8 cellular contexts compared by ENCODE assay signal in the genomic region with DNA sequence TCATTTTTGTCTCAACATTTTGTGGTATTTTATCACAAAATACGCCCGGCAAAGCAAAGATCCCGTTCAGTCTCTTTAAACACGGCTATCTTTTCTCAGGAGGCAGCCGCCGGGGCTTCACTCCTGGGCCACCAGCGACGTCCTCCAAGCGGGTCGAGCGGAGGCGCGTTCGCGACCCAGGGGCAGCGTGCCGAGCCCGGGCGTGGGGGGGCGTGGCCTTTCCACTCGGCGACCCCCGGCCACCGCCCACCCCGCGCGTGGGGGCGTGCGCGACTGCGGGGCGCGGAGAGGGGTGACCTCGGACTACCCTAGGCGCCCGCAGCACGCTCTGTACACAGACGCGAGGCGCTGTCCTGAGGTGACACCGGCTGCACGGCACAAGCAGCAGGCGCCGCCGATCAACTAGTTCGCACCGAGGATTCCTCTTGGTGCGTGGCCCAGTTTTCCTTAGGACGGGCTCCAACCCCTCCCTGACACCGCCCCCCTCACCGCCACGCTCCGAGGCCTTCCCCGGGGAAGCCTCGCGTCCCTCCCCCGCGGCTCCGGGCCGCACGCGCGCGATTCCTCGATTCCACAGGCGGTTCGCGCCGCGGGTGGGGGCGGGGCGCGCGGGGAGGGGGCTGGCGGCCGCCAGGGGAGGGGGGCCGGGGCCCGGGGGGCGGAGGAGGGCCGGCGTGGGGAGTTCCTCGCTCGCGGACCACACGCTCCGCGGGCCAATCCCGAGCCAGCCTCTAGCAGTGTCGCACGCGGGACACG. TPM values are rescaled to one million over a fixed set of nuclear protein-coding genes. Genes with fewer than 3 reads are reported as not detected.
DNase-seq lines count a peak whose midpoint lies in the region; ATAC-seq and TF ChIP-seq lines count a peak whose summit lies in the region.

No MANE protein-coding gene starts in this region.

- peaks cover 5% of the 10 kb centered on the region for H3K36me3 Mint-ChIP-seq in activated CD8-positive, alpha-beta memory T cell treated with anti-CD3 and anti-CD28 coated beads, Interleukin-2, amount 10 ng/mL, durations not matched to agents 7 days and 5 days

- no peaks in the 10 kb centered on the region for H3K9me3 Mint-ChIP-seq in activated CD8-positive, alpha-beta memory T cell treated with anti-CD3 and anti-CD28 coated beads, Interleukin-2, amount 10 ng/mL, durations not matched to agents 7 days and 5 days (ENCODE audit: low read depth)

- peak overlapping the region; percentile 93 for H3K4me3 ChIP-seq in epithelial cell of esophagus (ENCODE audit: low read length)

- peak; percentile 22 for ATAC-seq in HG02885 (IDR thresholded peaks at IDR 0.05; ENCODE audit: poor library complexity, unreplicated experiment)
- ATAC-seq in activated CD8-positive, alpha-beta memory T cell treated with anti-CD3 and anti-CD28 coated beads, Interleukin-2, amount 10 ng/mL, durations not matched to agents 7 days and 5 days = peak; percentile 9
- peak; percentile 6 for ATAC-seq in stimulated activated naive CD8-positive, alpha-beta T cell treated with anti-CD3 and anti-CD28 coated beads, Interleukin-15, Interleukin-2, amounts not matched to agents 100 U/mL and 50 U/mL, for 24 hours

- H3K27ac Mint-ChIP-seq in activated CD8-positive, alpha-beta memory T cell treated with anti-CD3 and anti-CD28 coated beads, Interleukin-2, amount 10 ng/mL, durations not matched to agents 7 days and 5 days = peak overlapping the region; percentile 99

- CTCF ChIA-PET in activated CD8-positive, alpha-beta memory T cell treated with anti-CD3 and anti-CD28 coated beads, Interleukin-2, amount 10 ng/mL, durations not matched to agents 7 days and 5 days (lab: Charles Lee) = interaction anchor here (0.9 to 1.0 kb wide), 3 partner anchors 144 to 246 kb away, joined by 3 read pairs; no protein-coding TSS in a partner anchor

- peak; percentile 12 for DNase-seq in NCI-H345 (lab: John Stamatoyannopoulos, UW)
- no peak for DNase-seq in NCI-H345 treated with DMSO at 0.1 percent for 48 hours (lab: John Stamatoyannopoulos, UW; ENCODE audit: unreplicated experiment)
- peak; percentile 22 for DNase-seq in NCI-H510A (lab: John Stamatoyannopoulos, UW)
- DNase-seq in activated CD8-positive, alpha-beta memory T cell treated with anti-CD3 and anti-CD28 coated beads, Interleukin-2, amount 10 ng/mL, durations not matched to agents 7 days and 5 days = peak; percentile 75
- DNase-seq in epithelial cell of esophagus (ENCODE audit: low read depth) = peak; percentile 73
- peak; percentile 72 for DNase-seq in mucosa of gallbladder (ENCODE audit: low spot score)
- DNase-seq in stimulated activated naive CD8-positive, alpha-beta T cell treated with anti-CD3 and anti-CD28 coated beads, Interleukin-15, Interleukin-2, amounts not matched to agents 100 U/mL and 50 U/mL, for 24 hours = peak; percentile 64

- TF ChIP-seq CTCF in epithelial cell of esophagus (IDR thresholded peaks at IDR 0.05; ENCODE audit: insufficient read depth, low read depth, low read length, missing control alignments) = no peak

- peak overlapping the region; percentile 93 for H3K4me3 Mint-ChIP-seq in activated CD8-positive, alpha-beta memory T cell treated with anti-CD3 and anti-CD28 coated beads, Interleukin-2, amount 10 ng/mL, durations not matched to agents 7 days and 5 days

- H3K27me3 Mint-ChIP-seq in activated CD8-positive, alpha-beta memory T cell treated with anti-CD3 and anti-CD28 coated beads, Interleukin-2, amount 10 ng/mL, durations not matched to agents 7 days and 5 days = no peaks in the 10 kb centered on the region

- peaks cover 14% of the 10 kb centered on the region for H3K4me1 Mint-ChIP-seq in activated CD8-positive, alpha-beta memory T cell treated with anti-CD3 and anti-CD28 coated beads, Interleukin-2, amount 10 ng/mL, durations not matched to agents 7 days and 5 days

RNA-seq across cellular contexts. Expression of a gene that starts 1.1 kb away (rescaled TPM):
- 10 to 100 TPM; 30.0 to 42.4 TPM for total RNA-seq in activated CD8-positive, alpha-beta memory T cell treated with anti-CD3 and anti-CD28 coated beads, Interleukin-2, amount 10 ng/mL, durations not matched to agents 7 days and 5 days
- 10.7 TPM for total RNA-seq in mucosa of gallbladder
